Comparison of ENCODE assay signal across 21 cellular contexts in the genomic region with DNA sequence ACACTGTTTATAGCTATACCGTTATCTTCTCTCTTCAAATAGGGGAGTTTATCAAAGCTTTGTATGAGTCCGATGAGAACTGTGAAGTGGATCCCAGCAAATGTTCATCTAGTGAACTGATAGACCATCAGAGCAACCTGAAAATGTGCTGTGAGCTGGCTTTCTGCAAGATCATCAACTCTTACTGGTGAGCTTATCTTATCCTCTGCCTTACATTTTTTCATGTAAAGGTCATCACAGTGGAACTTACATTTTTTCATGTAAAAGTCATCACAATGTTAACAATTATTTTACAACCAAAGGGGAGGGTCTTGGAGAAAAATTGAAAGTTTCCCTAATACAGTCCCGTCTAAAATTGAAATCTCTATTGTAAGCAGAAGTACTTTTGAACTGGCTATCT. TPM values are rescaled to one million over a fixed set of nuclear protein-coding genes. Genes with fewer than 3 reads are reported as not detected.
A peak's percentile ranks its signal among the peaks of the same experiment; 100 is the strongest.
DNase-seq lines count a peak whose midpoint lies in the region; ATAC-seq and TF ChIP-seq lines count a peak whose summit lies in the region.
"Had no signal": no experiment of that assay in that cellular context is flagged by ENCODE, and none has a peak within 500 bp of the region (broad histone marks: within the 10 kb centered on the region; RNA-seq: fewer than 3 reads in every experiment).

No MANE protein-coding gene starts in this region.

- DNase-seq in GM03348 (ENCODE audit: low spot score): peak; percentile 20
- DNase-seq in RPMI7951 (ENCODE audit: low read depth): peak; percentile 1
- DNase-seq in fibroblast of the aortic adventitia (ENCODE audit: low read depth): peak; percentile 54
- no peak for DNase-seq in activated naive CD8-positive, alpha-beta T cell treated with anti-CD3 and anti-CD28 coated beads for 36 hours
- DNase-seq in posterior cingulate gyrus: no peak
- DNase-seq in NCI-H345 (lab: John Stamatoyannopoulos, UW): no peak
- DNase-seq: activated CD4-positive, alpha-beta T cell treated with anti-CD3 and anti-CD28 coated beads, Interleukin-2, amount 50 U/mL, for 1 hour; activated naive CD4-positive, alpha-beta T cell; body of pancreas; DND-41; immature natural killer cell; MV-4-11; NCI-H2029; stimulated activated CD4-positive, alpha-beta T cell treated with anti-CD3 and anti-CD28 coated beads, Interleukin-12 subunit alpha, Interleukin-12 subunit beta, amount 100 ng/mL, for 4 hours had no signal

- ATAC-seq in GM18909 (IDR thresholded peaks at IDR 0.05; ENCODE audit: poor library complexity, unreplicated experiment): no peak
- ATAC-seq: body of pancreas; natural killer cell treated with Interleukin-12 subunit alpha and Interleukin-12 subunit beta and Interleukin-15 and Interleukin-18, amount 100 ng/mL, for 72 hours; Panc1; stimulated activated effector memory CD8-positive, alpha-beta T cell treated with anti-CD3 and anti-CD28 coated beads, Interleukin-12 subunit alpha, Interleukin-12 subunit beta, amount 100 ng/mL, for 72 hours had no signal

- no peaks in the 10 kb centered on the region for H3K36me3 Mint-ChIP-seq in activated naive CD8-positive, alpha-beta T cell treated with anti-CD3 and anti-CD28 coated beads for 36 hours
- H3K36me3 Mint-ChIP-seq: IgD-negative memory B cell; immature natural killer cell; natural killer cell treated with Interleukin-12 subunit alpha and Interleukin-12 subunit beta and Interleukin-15 and Interleukin-18, amount 100 ng/mL, for 72 hours; stimulated activated effector memory CD8-positive, alpha-beta T cell treated with anti-CD3 and anti-CD28 coated beads, Interleukin-12 subunit alpha, Interleukin-12 subunit beta, amount 100 ng/mL, for 72 hours had no signal

- TF ChIP-seq CTCF in fibroblast of the aortic adventitia (IDR thresholded peaks at IDR 0.05; ENCODE audit: insufficient read depth, low read length): no peak

- intact Hi-C loops in posterior cingulate gyrus (cut with DNase I): no loop called here

- H3K4me3 ChIP-seq in fibroblast of the aortic adventitia (ENCODE audit: low read depth, low read length): no peak overlapping the region
- H3K4me3 ChIP-seq: body of pancreas, prostate gland had no signal

- no peak overlapping the region for H3K27ac Mint-ChIP-seq in activated naive CD8-positive, alpha-beta T cell treated with anti-CD3 and anti-CD28 coated beads for 36 hours
- H3K27ac Mint-ChIP-seq: IgD-negative memory B cell; immature natural killer cell; natural killer cell treated with Interleukin-12 subunit alpha and Interleukin-12 subunit beta and Interleukin-15 and Interleukin-18, amount 100 ng/mL, for 72 hours; stimulated activated effector memory CD8-positive, alpha-beta T cell treated with anti-CD3 and anti-CD28 coated beads, Interleukin-12 subunit alpha, Interleukin-12 subunit beta, amount 100 ng/mL, for 72 hours had no signal

- no peaks in the 10 kb centered on the region for H3K9me3 Mint-ChIP-seq in activated naive CD8-positive, alpha-beta T cell treated with anti-CD3 and anti-CD28 coated beads for 36 hours
- H3K9me3 Mint-ChIP-seq: IgD-negative memory B cell; natural killer cell treated with Interleukin-12 subunit alpha and Interleukin-12 subunit beta and Interleukin-15 and Interleukin-18, amount 100 ng/mL, for 72 hours; stimulated activated effector memory CD8-positive, alpha-beta T cell treated with anti-CD3 and anti-CD28 coated beads, Interleukin-12 subunit alpha, Interleukin-12 subunit beta, amount 100 ng/mL, for 72 hours had no signal

- no peaks in the 10 kb centered on the region for H3K4me1 Mint-ChIP-seq in activated naive CD8-positive, alpha-beta T cell treated with anti-CD3 and anti-CD28 coated beads for 36 hours
- H3K4me1 Mint-ChIP-seq: IgD-negative memory B cell; immature natural killer cell; stimulated activated effector memory CD8-positive, alpha-beta T cell treated with anti-CD3 and anti-CD28 coated beads, Interleukin-12 subunit alpha, Interleukin-12 subunit beta, amount 100 ng/mL, for 72 hours had no signal

- no peak overlapping the region for H3K4me3 Mint-ChIP-seq in activated naive CD8-positive, alpha-beta T cell treated with anti-CD3 and anti-CD28 coated beads for 36 hours
- H3K4me3 Mint-ChIP-seq: IgD-negative memory B cell; immature natural killer cell; natural killer cell treated with Interleukin-12 subunit alpha and Interleukin-12 subunit beta and Interleukin-15 and Interleukin-18, amount 100 ng/mL, for 72 hours; stimulated activated effector memory CD8-positive, alpha-beta T cell treated with anti-CD3 and anti-CD28 coated beads, Interleukin-12 subunit alpha, Interleukin-12 subunit beta, amount 100 ng/mL, for 72 hours had no signal

- H3K27me3 Mint-ChIP-seq in activated naive CD8-positive, alpha-beta T cell treated with anti-CD3 and anti-CD28 coated beads for 36 hours: no peaks in the 10 kb centered on the region
- H3K27me3 Mint-ChIP-seq: IgD-negative memory B cell had no signal

RNA-seq across cellular contexts. Expression of gene CLEC20A, which starts 45.2 kb away (rescaled TPM):
- not detected in 2 replicates for total RNA-seq in RPMI7951 (2014; rRNA removed; shearing (Covaris generic))
- total RNA-seq in fibroblast of the aortic adventitia (ENCODE audit: low replicate concordance): not detected in 2 replicates
- total RNA-seq in activated naive CD8-positive, alpha-beta T cell treated with anti-CD3 and anti-CD28 coated beads for 36 hours: not detected
- total RNA-seq: body of pancreas; lung microvascular endothelial cell; natural killer cell treated with Interleukin-12 subunit alpha and Interleukin-12 subunit beta and Interleukin-15 and Interleukin-18, amount 100 ng/mL, for 72 hours; prostate gland had no signal

Comparison
In these comparisons a context has a peak if more than half of its experiments do, and no peak if none do; other contexts are left out.
1. DNase-seq: peak in GM03348 (single experiment), RPMI7951 (single experiment) and fibroblast of the aortic adventitia (single experiment); none in activated naive CD8-positive, alpha-beta T cell treated with anti-CD3 and anti-CD28 coated beads for 36 hours (single experiment), posterior cingulate gyrus (0 of 10) and NCI-H345 (single experiment).